Comparison of ENCODE assay signal across 28 cellular contexts in the genomic region with DNA sequence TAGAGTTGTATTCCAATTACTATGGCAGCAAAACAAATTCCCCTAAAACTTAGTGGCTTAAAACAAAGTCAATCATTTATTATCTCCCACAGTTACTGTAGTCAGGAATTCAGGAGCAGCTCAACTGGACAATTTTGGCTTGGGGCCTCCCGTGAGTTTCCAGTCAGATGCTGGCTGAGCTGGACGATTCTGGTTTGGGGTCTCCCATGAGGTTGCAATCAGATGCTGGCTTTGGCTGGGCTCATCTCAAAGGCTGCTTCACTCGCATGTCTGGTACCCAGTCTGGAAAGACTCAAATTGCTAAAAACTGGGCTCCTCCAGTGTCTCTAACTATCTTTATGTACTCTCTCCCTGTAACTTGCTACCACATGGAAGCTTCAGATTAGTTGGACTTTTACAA.
"Had no signal": no experiment of that assay in that cellular context is flagged by ENCODE, and none has a peak within 500 bp of the region (broad histone marks: within the 10 kb centered on the region; RNA-seq: fewer than 3 reads in every experiment).

No MANE protein-coding gene starts in this region.

- H3K4me3 Mint-ChIP-seq: naive thymus-derived CD8-positive, alpha-beta T cell; natural killer cell treated with Interleukin-12 subunit alpha and Interleukin-12 subunit beta and Interleukin-15 and Interleukin-18, amount 100 ng/mL, for 72 hours; nephron progenitor cell; neural crest cell; stimulated activated effector memory CD8-positive, alpha-beta T cell treated with anti-CD3 and anti-CD28 coated beads, Interleukin-12 subunit alpha, Interleukin-12 subunit beta, amount 100 ng/mL, for 72 hours; stimulated activated naive B cell treated with anti-CD40 and anti-IgM and Interleukin-4, amounts not matched to agents 10 μg/mL and 1 μg/mL and 100 μg/mL, for 72 hours; stimulated activated naive CD8-positive, alpha-beta T cell treated with anti-CD3 and anti-CD28 coated beads, Interleukin-15, Interleukin-2, amounts not matched to agents 100 ng/mL and 50 ng/mL, for 24 hours had no signal

- H3K36me3 Mint-ChIP-seq: stimulated activated effector memory CD8-positive, alpha-beta T cell treated with anti-CD3 and anti-CD28 coated beads, Interleukin-12 subunit alpha, Interleukin-12 subunit beta, amount 100 ng/mL, for 72 hours had no signal

- ATAC-seq: naive thymus-derived CD8-positive, alpha-beta T cell; natural killer cell treated with Interleukin-12 subunit alpha and Interleukin-12 subunit beta and Interleukin-15 and Interleukin-18, amount 100 ng/mL, for 72 hours; right cardiac atrium; right lobe of liver; stimulated activated effector memory CD8-positive, alpha-beta T cell treated with anti-CD3 and anti-CD28 coated beads, Interleukin-12 subunit alpha, Interleukin-12 subunit beta, amount 100 ng/mL, for 72 hours; stimulated activated naive B cell treated with anti-CD40 and anti-IgM and Interleukin-4, amounts not matched to agents 10 μg/mL and 1 μg/mL and 100 μg/mL, for 72 hours had no signal

- H3K4me1 Mint-ChIP-seq: stimulated activated effector memory CD8-positive, alpha-beta T cell treated with anti-CD3 and anti-CD28 coated beads, Interleukin-12 subunit alpha, Interleukin-12 subunit beta, amount 100 ng/mL, for 72 hours; stimulated activated naive B cell treated with anti-CD40 and anti-IgM and Interleukin-4, amounts not matched to agents 10 μg/mL and 1 μg/mL and 100 μg/mL, for 72 hours had no signal

- H3K27ac Mint-ChIP-seq: naive thymus-derived CD8-positive, alpha-beta T cell; natural killer cell treated with Interleukin-12 subunit alpha and Interleukin-12 subunit beta and Interleukin-15 and Interleukin-18, amount 100 ng/mL, for 72 hours; nephron progenitor cell; stimulated activated effector memory CD8-positive, alpha-beta T cell treated with anti-CD3 and anti-CD28 coated beads, Interleukin-12 subunit alpha, Interleukin-12 subunit beta, amount 100 ng/mL, for 72 hours; stimulated activated naive B cell treated with anti-CD40 and anti-IgM and Interleukin-4, amounts not matched to agents 10 μg/mL and 1 μg/mL and 100 μg/mL, for 72 hours; stimulated activated naive CD8-positive, alpha-beta T cell treated with anti-CD3 and anti-CD28 coated beads, Interleukin-15, Interleukin-2, amounts not matched to agents 100 ng/mL and 50 ng/mL, for 24 hours had no signal

- H3K9me3 ChIP-seq: neutrophil, ovary, prostate gland, right lobe of liver, sigmoid colon, thoracic aorta, thyroid gland, upper lobe of left lung, vagina had no signal

- H3K4me3 ChIP-seq: ovary, prostate gland, right lobe of liver, sigmoid colon, stomach, thoracic aorta, thyroid gland, tibial nerve, upper lobe of left lung, vagina had no signal

- H3K9me3 Mint-ChIP-seq: natural killer cell treated with Interleukin-12 subunit alpha and Interleukin-12 subunit beta and Interleukin-15 and Interleukin-18, amount 100 ng/mL, for 72 hours had no signal

- H3K27me3 ChIP-seq: ovary, right lobe of liver, sigmoid colon, thyroid gland, tibial nerve, upper lobe of left lung, vagina had no signal

- H3K36me3 ChIP-seq: neutrophil, ovary, prostate gland, right lobe of liver, sigmoid colon, stomach, thoracic aorta, thyroid gland, tibial nerve, upper lobe of left lung, vagina had no signal

- H3K4me1 ChIP-seq: parathyroid adenoma, sigmoid colon, stomach, thyroid gland, tibial nerve, upper lobe of left lung, vagina had no signal

- H3K27ac ChIP-seq: neutrophil, ovary, parathyroid adenoma, prostate gland, right lobe of liver, sigmoid colon, stomach, thoracic aorta, thyroid gland, tibial nerve, upper lobe of left lung, vagina had no signal

- DNase-seq: naive thymus-derived CD8-positive, alpha-beta T cell; nephron progenitor cell; occipital lobe; ovary; posterior cingulate gyrus; right cardiac atrium; right lobe of liver; sigmoid colon; small intestine; stimulated activated CD4-positive, alpha-beta T cell treated with anti-CD3 and anti-CD28 coated beads, Interleukin-15, amount 100 ng/mL, for 24 hours; stimulated activated CD4-positive, alpha-beta T cell treated with anti-CD3 and anti-CD28 coated beads, Interleukin-2, amount 100 ng/mL, for 24 hours; stimulated activated CD4-positive, alpha-beta T cell treated with anti-CD3 and anti-CD28 coated beads, Interleukin-2, amount 100 ng/mL, for 48 hours; stimulated activated CD4-positive, alpha-beta T cell treated with anti-CD3 and anti-CD28 coated beads, Interleukin-4, amount 100 ng/mL, for 24 hours; stimulated activated naive B cell treated with anti-CD40 and anti-IgM and Interleukin-4, amounts not matched to agents 10 μg/mL and 1 μg/mL and 100 μg/mL, for 72 hours; stimulated activated naive CD4-positive, alpha-beta T cell treated with Interleukin-2 at 50 U/mL for 16 hours; stomach; thyroid gland; upper lobe of left lung had no signal

- H3K27me3 Mint-ChIP-seq: stimulated activated naive B cell treated with anti-CD40 and anti-IgM and Interleukin-4, amounts not matched to agents 10 μg/mL and 1 μg/mL and 100 μg/mL, for 72 hours had no signal
